In the genomic region with DNA sequence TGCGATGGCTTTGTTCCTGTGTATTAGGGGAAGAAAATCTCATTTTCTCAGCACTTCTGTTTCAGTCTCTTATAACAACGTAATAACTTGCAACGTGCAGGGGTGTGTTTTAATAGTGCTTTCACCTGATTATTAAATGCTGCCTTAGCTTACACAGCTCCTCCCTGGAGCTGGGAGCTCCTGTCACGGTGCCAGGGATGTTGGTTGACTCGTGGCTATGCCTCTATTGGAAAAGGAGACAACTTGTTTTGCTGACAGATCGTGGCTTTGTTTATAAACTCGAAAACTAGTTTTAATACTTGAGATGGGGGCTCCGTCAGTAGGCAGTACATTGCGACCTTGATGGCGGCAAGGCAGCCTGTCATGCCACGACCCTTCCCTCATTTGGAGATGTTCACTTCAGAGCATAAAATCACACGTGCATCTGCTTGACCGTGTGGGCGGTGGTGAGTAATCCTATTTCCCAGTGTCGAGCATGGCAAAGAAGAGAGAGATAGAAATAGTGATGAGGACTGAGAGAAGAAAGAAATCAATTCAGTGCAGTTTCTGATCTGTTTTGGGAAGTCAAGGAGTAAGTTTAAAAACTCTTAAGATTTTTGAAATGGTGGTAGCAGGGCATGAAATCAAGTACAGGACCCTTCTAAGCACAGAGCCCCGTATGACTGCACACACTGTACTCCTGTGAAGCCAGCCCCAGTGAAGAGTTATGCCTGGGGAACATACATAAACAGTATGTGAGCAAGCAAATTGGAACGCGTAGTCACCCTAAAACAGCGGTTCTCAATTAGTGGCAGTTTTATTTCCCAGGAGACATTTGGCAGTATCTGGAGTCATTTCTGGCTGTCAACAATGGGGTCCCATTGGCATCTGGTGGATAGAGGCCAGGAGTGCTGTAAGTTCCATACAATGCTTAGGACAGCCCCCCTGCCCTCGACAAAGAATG, we compare ENCODE assay signal across 22 cellular contexts.
DNase-seq lines count a peak whose midpoint lies in the region; ATAC-seq and TF ChIP-seq lines count a peak whose summit lies in the region.
"Had no signal": no experiment of that assay in that cellular context is flagged by ENCODE, and none has a peak within 500 bp of the region (broad histone marks: within the 10 kb centered on the region; RNA-seq: fewer than 3 reads in every experiment).

No MANE protein-coding gene starts in this region.

- WGBS in smooth muscle cell (ENCODE audit: low lambda C conversion rate), result 61% methylated on average over 20 of the region's 20 CpGs

- no peaks in the 10 kb centered on the region for H4K20me1 ChIP-seq in MM.1S (ENCODE audit: insufficient read depth, low read length)
- no peaks in the 10 kb centered on the region for H4K20me1 ChIP-seq in smooth muscle cell (ENCODE audit: low read depth)

- H3K4me1 ChIP-seq in MM.1S (ENCODE audit: low read length) (0 out of 2 replicates have a peak, but pooled peaks cover 7% of the 10 kb centered on the region), smooth muscle cell (ENCODE audit: low read depth) (peaks cover 11% of the 10 kb centered on the region)
- H3K4me1 ChIP-seq: adrenal gland, SJSA1, transverse colon had no signal

- no peaks in the 10 kb centered on the region for H3K9me3 Mint-ChIP-seq in activated CD4-positive, alpha-beta T cell treated with anti-CD3 and anti-CD28 coated beads for 36 hours (ENCODE audit: low read depth)
- no peaks in the 10 kb centered on the region for H3K9me3 Mint-ChIP-seq in MCF 10A (ENCODE audit: unreplicated experiment)
- H3K9me3 Mint-ChIP-seq: activated T-helper 17 cell treated with anti-CD3 and anti-CD28 coated beads, Interleukin-2, amount 50 U/mL, for 72 hours; stimulated activated memory B cell treated with anti-CD40 and anti-IgM and Interleukin-4, amounts not matched to agents 10 μg/mL and 1 μg/mL and 100 μg/mL, for 72 hours had no signal

- H3F3A ChIP-seq in MM.1S (ENCODE audit: insufficient read depth, low read length) (no peaks in the 10 kb centered on the region), smooth muscle cell (ENCODE audit: low read depth) (no peaks in the 10 kb centered on the region)

- peaks cover 20% of the 10 kb centered on the region for H3K27me3 Mint-ChIP-seq in activated CD4-positive, alpha-beta T cell treated with anti-CD3 and anti-CD28 coated beads for 36 hours
- peaks cover 33% of the 10 kb centered on the region for H3K27me3 Mint-ChIP-seq in MCF 10A (ENCODE audit: insufficient read depth, unreplicated experiment)

- no peaks in the 10 kb centered on the region for H3K27me3 ChIP-seq in MM.1S (replicated peaks; ENCODE audit: insufficient read depth, low read length)
- H3K27me3 ChIP-seq in smooth muscle cell (ENCODE audit: low read depth), result no peaks in the 10 kb centered on the region
- H3K27me3 ChIP-seq: adrenal gland, SJSA1, transverse colon had no signal

- POLR2A ChIA-PET in activated CD4-positive, alpha-beta T cell treated with anti-CD3 and anti-CD28 coated beads for 36 hours (lab: Charles Lee), result no interaction called here
- POLR2A ChIA-PET in MCF 10A (lab: Yijun Ruan, JAX), result no interaction called here

- intact Hi-C loops in activated CD4-positive, alpha-beta T cell treated with anti-CD3 and anti-CD28 coated beads for 36 hours (cut with DNase I, micrococcal nuclease), result no loop called here
- intact Hi-C loops in MCF 10A (cut with micrococcal nuclease), result no loop called here

- H2AFZ ChIP-seq in MM.1S (ENCODE audit: low read length), result 0 out of 2 replicates have a peak overlapping the region, but pooled peaks have one; percentile 6
- H2AFZ ChIP-seq in smooth muscle cell (ENCODE audit: low read depth), result no peak overlapping the region

- H3K9me2 ChIP-seq in MM.1S (replicated peaks; ENCODE audit: insufficient read depth, low read length), result no peaks in the 10 kb centered on the region

- H3K9ac ChIP-seq in MM.1S (ENCODE audit: low read length), result no peak overlapping the region
- H3K9ac ChIP-seq in smooth muscle cell (ENCODE audit: low read depth), result no peak overlapping the region

- H3K4me1 Mint-ChIP-seq in activated CD4-positive, alpha-beta T cell treated with anti-CD3 and anti-CD28 coated beads for 36 hours, result no peaks in the 10 kb centered on the region
- peaks cover 10% of the 10 kb centered on the region for H3K4me1 Mint-ChIP-seq in MCF 10A (ENCODE audit: insufficient read depth, unreplicated experiment)
- H3K4me1 Mint-ChIP-seq: activated T-helper 17 cell treated with anti-CD3 and anti-CD28 coated beads, Interleukin-2, amount 50 U/mL, for 72 hours; CD4-positive, alpha-beta memory T cell; stimulated activated memory B cell treated with anti-CD40 and anti-IgM and Interleukin-4, amounts not matched to agents 10 μg/mL and 1 μg/mL and 100 μg/mL, for 72 hours had no signal

- CTCF ChIA-PET in activated CD4-positive, alpha-beta T cell treated with anti-CD3 and anti-CD28 coated beads for 36 hours (lab: Charles Lee), result no interaction called here
- CTCF ChIA-PET in MCF 10A (lab: Yijun Ruan, JAX), result interaction anchor here (0.5 to 2.3 kb wide), 11 partner anchors 10 to 412 kb away, joined by 3 to 7 read pairs (median 4); no protein-coding TSS in a partner anchor

- H3K27ac ChIP-seq in MM.1S (ENCODE audit: low read length), result no peak overlapping the region
- no peak overlapping the region for H3K27ac ChIP-seq in smooth muscle cell (ENCODE audit: low read depth)
- H3K27ac ChIP-seq: adrenal gland, HL-60, SJSA1, transverse colon had no signal

- BruUV-seq in MCF 10A (replicated peaks; lab: Mats Ljungman, UMichigan), result no TSS peak

- H3K4me3 ChIP-seq in MM.1S (ENCODE audit: low read length) (no peak overlapping the region), fibroblast of mammary gland (ENCODE audit: control insufficient read depth, low read depth, low read length) (no peak overlapping the region), smooth muscle cell (no peak overlapping the region)
- H3K4me3 ChIP-seq: adrenal gland, SJSA1, transverse colon had no signal

- ATAC-seq in activated CD4-positive, alpha-beta T cell treated with anti-CD3 and anti-CD28 coated beads for 36 hours, result no peak
- ATAC-seq in HG03135 (IDR thresholded peaks at IDR 0.05; ENCODE audit: unreplicated experiment) (no peak), HG03469 (IDR thresholded peaks at IDR 0.05; ENCODE audit: unreplicated experiment) (no peak)
- ATAC-seq: activated CD4-positive, CD25-positive, alpha-beta regulatory T cell treated with anti-CD3 and anti-CD28 coated beads, Interleukin-2, amount 50 U/mL, for 24 hours; activated T-helper 17 cell treated with anti-CD3 and anti-CD28 coated beads, Interleukin-2, amount 50 U/mL, for 72 hours; PC-3; stimulated activated memory B cell treated with anti-CD40 and anti-IgM and Interleukin-4, amounts not matched to agents 10 μg/mL and 1 μg/mL and 100 μg/mL, for 72 hours had no signal

- DNase-seq in activated CD4-positive, alpha-beta T cell treated with anti-CD3 and anti-CD28 coated beads for 36 hours, result peak; percentile 7
- no peak for DNase-seq in activated CD4-positive, alpha-beta T cell treated with anti-CD3 and anti-CD28 coated beads for 1 hour
- DNase-seq in MM.1S (no peak), fibroblast of mammary gland (ENCODE audit: low read depth) (peak; percentile 59), smooth muscle cell (lab: John Stamatoyannopoulos, UW; ENCODE audit: unreplicated experiment) (no peak), MCF 10A (ENCODE audit: unreplicated experiment) (no peak)
- DNase-seq: CD4-positive, alpha-beta memory T cell; cerebellar nuclear complex; kidney glomerular epithelial cell; MV-4-11; NCI-H2107; NCI-H526 treated with DMSO at 0.1 percent for 48 hours; PC-3; transverse colon had no signal

- H3K4me3 Mint-ChIP-seq in activated CD4-positive, alpha-beta T cell treated with anti-CD3 and anti-CD28 coated beads for 36 hours, result no peak overlapping the region
- no peak overlapping the region for H3K4me3 Mint-ChIP-seq in MCF 10A (ENCODE audit: unreplicated experiment)
- H3K4me3 Mint-ChIP-seq: activated T-helper 17 cell treated with anti-CD3 and anti-CD28 coated beads, Interleukin-2, amount 50 U/mL, for 72 hours; CD4-positive, alpha-beta memory T cell; stimulated activated memory B cell treated with anti-CD40 and anti-IgM and Interleukin-4, amounts not matched to agents 10 μg/mL and 1 μg/mL and 100 μg/mL, for 72 hours had no signal

- H3K79me2 ChIP-seq in MM.1S (ENCODE audit: low read length) (no peaks in the 10 kb centered on the region), smooth muscle cell (ENCODE audit: low read depth) (no peaks in the 10 kb centered on the region)

- TF ChIP-seq CTCF in MM.1S (IDR thresholded peaks at IDR 0.05; ENCODE audit: low read length), result no peak
- TF ChIP-seq CTCF in fibroblast of mammary gland (conservative IDR thresholded peaks at IDR 0.05; ENCODE audit: control insufficient read depth, insufficient read depth, low read depth, low read length), result no peak
- no peak for TF ChIP-seq CTCF in smooth muscle cell (IDR thresholded peaks at IDR 0.05; ENCODE audit: borderline replicate concordance, insufficient read depth, poor library complexity, severe bottlenecking)
- TF ChIP-seq CTCF in MCF 10A (IDR thresholded peaks at IDR 0.05; ENCODE audit: unreplicated experiment), result no peak

- H3K27ac Mint-ChIP-seq in activated CD4-positive, alpha-beta T cell treated with anti-CD3 and anti-CD28 coated beads for 36 hours, result no peak overlapping the region
- H3K27ac Mint-ChIP-seq in MCF 10A (ENCODE audit: low read depth, unreplicated experiment), result no peak overlapping the region
- H3K27ac Mint-ChIP-seq: activated T-helper 17 cell treated with anti-CD3 and anti-CD28 coated beads, Interleukin-2, amount 50 U/mL, for 72 hours; CD4-positive, alpha-beta memory T cell; stimulated activated memory B cell treated with anti-CD40 and anti-IgM and Interleukin-4, amounts not matched to agents 10 μg/mL and 1 μg/mL and 100 μg/mL, for 72 hours had no signal

- H3K9me3 ChIP-seq in MM.1S (replicated peaks; ENCODE audit: insufficient read depth, low read length) (no peaks in the 10 kb centered on the region), smooth muscle cell (replicated peaks; ENCODE audit: low read depth) (no peaks in the 10 kb centered on the region)
- H3K9me3 ChIP-seq: adrenal gland, SJSA1, transverse colon had no signal

- H3K4me2 ChIP-seq in MM.1S (ENCODE audit: low read depth, low read length), result no peak overlapping the region
- peak overlapping the region; percentile 74 for H3K4me2 ChIP-seq in smooth muscle cell

- no peaks in the 10 kb centered on the region for H3K36me3 Mint-ChIP-seq in activated CD4-positive, alpha-beta T cell treated with anti-CD3 and anti-CD28 coated beads for 36 hours (ENCODE audit: low read depth)
- H3K36me3 Mint-ChIP-seq in MCF 10A (ENCODE audit: insufficient read depth, unreplicated experiment), result no peaks in the 10 kb centered on the region
- H3K36me3 Mint-ChIP-seq: CD4-positive, alpha-beta memory T cell; stimulated activated memory B cell treated with anti-CD40 and anti-IgM and Interleukin-4, amounts not matched to agents 10 μg/mL and 1 μg/mL and 100 μg/mL, for 72 hours had no signal

- H3K36me3 ChIP-seq in MM.1S (replicated peaks; ENCODE audit: insufficient read depth, low read length) (no peaks in the 10 kb centered on the region), smooth muscle cell (ENCODE audit: low read depth) (no peaks in the 10 kb centered on the region)
- H3K36me3 ChIP-seq: adrenal gland, SJSA1, transverse colon had no signal

Comparison
In these comparisons a context has a peak if more than half of its experiments do, and no peak if none do; other contexts are left out.
1. DNase-seq: peak in activated CD4-positive, alpha-beta T cell treated with anti-CD3 and anti-CD28 coated beads for 36 hours (single experiment) and fibroblast of mammary gland (single experiment); none in activated CD4-positive, alpha-beta T cell treated with anti-CD3 and anti-CD28 coated beads for 1 hour (single experiment), MM.1S (single experiment), smooth muscle cell (single experiment) and MCF 10A (single experiment).